Comparison of ENCODE assay signal across 8 cellular contexts in genomic region chr10:95266674-95267095, GRCh38. TPM values are rescaled to one million over a fixed set of nuclear protein-coding genes. Genes with fewer than 3 reads are reported as not detected.
DNase-seq lines count a peak whose midpoint lies in the region; ATAC-seq, FAIRE-seq and TF ChIP-seq lines count a peak whose summit lies in the region.

No MANE protein-coding gene starts in this region.

- POLR2A ChIA-PET in GM10248 (lab: Yijun Ruan, JAX): no interaction called here

- TF ChIP-seq CTCF in GM10248 (IDR thresholded peaks at IDR 0.05; ENCODE audit: control extremely low read depth, extremely low read depth, low read depth, missing control alignments): no peak

- TF ChIP-seq POLR2A in H54 (IDR thresholded peaks at IDR 0.05; ENCODE audit: low read depth, low read length): no peak

- intact Hi-C loops in left colon (cut with DNase I, micrococcal nuclease): no loop called here

- CTCF ChIA-PET in GM10248 (lab: Yijun Ruan, JAX): interaction anchor here (0.9 to 1.2 kb wide), 2 partner anchors 20 to 22 kb away, joined by 3 read pairs; no protein-coding TSS in a partner anchor

- DNase-seq in GM10248 (ENCODE audit: extremely low spot score): peak; percentile 78
- peak; percentile 60 for DNase-seq in H54 (ENCODE audit: insufficient read length, low spot score)
- DNase-seq in LHCN-M2 (ENCODE audit: low read depth): peak; percentile 81
- peak; percentile 94 for DNase-seq in astrocyte of the hippocampus (ENCODE audit: low read depth, low spot score)
- DNase-seq in left colon: no peak
- peak; percentile 76 for DNase-seq in urothelium cell line (ENCODE audit: low spot score)
- no peak for DNase-seq in cerebellar cortex (ENCODE audit: low spot score)
- DNase-seq in retina: no peak

- FAIRE-seq in H54 (lab: Jason Lieb, UNC): no peak
- FAIRE-seq in urothelium cell line (lab: Jason Lieb, UNC): no peak

- peak; percentile 92 for ATAC-seq in left colon

RNA-seq across cellular contexts. Expression of gene PDLIM1, which starts 24.1 kb away (rescaled TPM):
- total RNA-seq in LHCN-M2 (2014; rRNA removed): 5.1 and 6.3 TPM in 2 replicates
- 167 TPM for polyA plus RNA-seq in LHCN-M2 (2012)
- total RNA-seq in left colon: 100 to 1,000 TPM; 342 to 417 TPM

Comparison
In these comparisons a context has a peak if more than half of its experiments do, and no peak if none do; other contexts are left out.
1. DNase-seq: peak in GM10248 (single experiment), H54 (single experiment), LHCN-M2 (single experiment), astrocyte of the hippocampus (single experiment) and urothelium cell line (single experiment); none in left colon (0 of 2), cerebellar cortex (single experiment) and retina (single experiment).
2. RNA of gene PDLIM1, which starts 24.1 kb away (total RNA-seq): 342 to 417 TPM in left colon; 5.1 to 6.3 TPM in LHCN-M2; every median in the first group is over 10 times any median in the second.